ENCODE assay signal across 1 cellular context in genomic region chr4:96092151-96092705, GRCh38.
TF ChIP-seq lines count a peak whose summit lies in the region.

No MANE protein-coding gene starts in this region.

TF ChIP-seq in GM12878, 131 proteins besides CTCF, POLR2A, EP300 and RAD21 (continued from another document):
- TF ChIP-seq CBX3 (IDR thresholded peaks at IDR 0.05; ENCODE audit: borderline replicate concordance, low read depth) (no peak), IRF5 (IDR thresholded peaks at IDR 0.05; ENCODE audit: borderline replicate concordance) (no peak), SMAD1 (IDR thresholded peaks at IDR 0.05; ENCODE audit: low read depth, partially characterized antibody) (no peak), RBBP5 (conservative IDR thresholded peaks at IDR 0.05) (no peak), BCLAF1 (IDR thresholded peaks at IDR 0.05) (no peak)
